Comparison of ENCODE assay signal across 19 cellular contexts in the genomic region with DNA sequence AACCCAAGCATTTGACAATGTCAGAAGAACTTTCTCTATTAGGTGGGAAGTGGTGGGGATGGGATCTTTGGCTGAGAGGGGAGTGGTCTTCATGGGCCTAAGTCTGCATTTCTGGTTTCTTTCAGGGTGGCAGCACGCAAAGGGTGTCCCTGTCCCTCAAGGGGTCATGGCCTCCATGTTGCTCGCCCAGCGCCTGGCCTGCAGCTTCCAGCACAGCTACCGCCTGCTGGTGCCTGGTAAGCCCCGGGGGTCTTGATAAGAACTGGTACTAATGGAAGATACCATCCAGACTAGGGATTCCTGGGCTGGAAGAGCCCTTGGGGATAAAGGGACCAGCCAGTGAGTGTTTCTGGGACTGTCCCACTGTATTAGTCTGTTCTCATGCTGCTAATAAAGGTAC.
DNase-seq lines count a peak whose midpoint lies in the region; ATAC-seq and TF ChIP-seq lines count a peak whose summit lies in the region.
"Had no signal": no experiment of that assay in that cellular context is flagged by ENCODE, and none has a peak within 500 bp of the region (broad histone marks: within the 10 kb centered on the region; RNA-seq: fewer than 3 reads in every experiment).

No MANE protein-coding gene starts in this region.

- H3K4me1 ChIP-seq in SK-N-SH (ENCODE audit: control insufficient read depth in 1 of 2, insufficient read depth in 2 of 2, low read depth in 1 of 2, low read length in 1 of 2) (no peaks in the 10 kb centered on the region), sigmoid colon (no peaks in the 10 kb centered on the region), upper lobe of right lung (no peaks in the 10 kb centered on the region)
- H3K4me1 ChIP-seq: A549 had no signal

- no peaks in the 10 kb centered on the region for H3F3A ChIP-seq in SK-N-SH (replicated peaks; ENCODE audit: insufficient read depth)

- no peak overlapping the region for H2AFZ ChIP-seq in SK-N-SH (ENCODE audit: low read depth)
- H2AFZ ChIP-seq: GM23338 had no signal

- 43% methylated on average over 3 of the region's 5 CpGs for WGBS in SK-N-SH (ENCODE audit: low lambda C conversion rate)
- WGBS in sigmoid colon, 2 donors = 96 to 99% methylated on average over 5 of the region's 5 CpGs
- 93 to 98% methylated on average over 5 of the region's 5 CpGs for WGBS in lower leg skin, 2 donors

- TF ChIP-seq CTCF in SK-N-SH (IDR thresholded peaks at IDR 0.05) (no peak), glutamatergic neuron (IDR thresholded peaks at IDR 0.05; ENCODE audit: partially characterized antibody, unreplicated experiment) (no peak), sigmoid colon (IDR thresholded peaks at IDR 0.05) (no peak), upper lobe of right lung (IDR thresholded peaks at IDR 0.05) (no peak), lower leg skin (IDR thresholded peaks at IDR 0.05) (no peak)

- H3K27me3 ChIP-seq in SK-N-SH (ENCODE audit: insufficient read depth) = no peaks in the 10 kb centered on the region
- no peaks in the 10 kb centered on the region for H3K27me3 ChIP-seq in sigmoid colon
- no peaks in the 10 kb centered on the region for H3K27me3 ChIP-seq in upper lobe of right lung
- H3K27me3 ChIP-seq: BLaER1 had no signal

- peak; percentile 42 for DNase-seq in SK-N-SH
- DNase-seq in glutamatergic neuron = no peak
- DNase-seq in sigmoid colon = peak; percentile 37
- peak; percentile 23 for DNase-seq in upper lobe of right lung
- no peak for DNase-seq in islet precursor cell
- no peak for DNase-seq in lower leg skin (ENCODE audit: low spot score in 2 of 2)
- DNase-seq in NCI-H82 (lab: John Stamatoyannopoulos, UW) = no peak
- DNase-seq: AML-193; CD4-positive, alpha-beta memory T cell; DMS153; DMS79; GDM1; HCEC 1CT had no signal

- H3K79me2 ChIP-seq in SK-N-SH (ENCODE audit: insufficient read depth) = no peaks in the 10 kb centered on the region

- H3K9me2 ChIP-seq in SK-N-SH = no peaks in the 10 kb centered on the region

- no peak for ATAC-seq in SK-N-SH treated with all-trans-retinoic acid at 6 μM for 48 hours
- ATAC-seq in upper lobe of right lung = no peak
- ATAC-seq: A549, GM23338 had no signal

- TF ChIP-seq RAD21 in SK-N-SH (IDR thresholded peaks at IDR 0.05; ENCODE audit: low read length) = no peak

- no peak overlapping the region for H3K9ac ChIP-seq in SK-N-SH
- H3K9ac ChIP-seq: BLaER1 had no signal

- H3K4me3 Mint-ChIP-seq in glutamatergic neuron (ENCODE audit: unreplicated experiment) = peak overlapping the region; percentile 56
- H3K4me3 Mint-ChIP-seq: CD14-positive monocyte; CD4-positive, alpha-beta memory T cell; GM23338 had no signal

- POLR2A ChIA-PET in SK-N-SH (lab: Yijun Ruan, JAX) = no interaction called here

- peak overlapping the region; percentile 95 for H3K27ac Mint-ChIP-seq in glutamatergic neuron (ENCODE audit: unreplicated experiment)
- H3K27ac Mint-ChIP-seq: CD14-positive monocyte; CD4-positive, alpha-beta memory T cell; GM23338 had no signal

- TF ChIP-seq POLR2A in sigmoid colon (IDR thresholded peaks at IDR 0.05) (no peak), lower leg skin (IDR thresholded peaks at IDR 0.05) (no peak)

- peaks cover 13% of the 10 kb centered on the region for H3K9me3 Mint-ChIP-seq in glutamatergic neuron (ENCODE audit: unreplicated experiment)

- no peaks in the 10 kb centered on the region for H3K36me3 ChIP-seq in SK-N-SH (replicated peaks in 1 of 2; ENCODE audit: control insufficient read depth in 1 of 2, insufficient read depth in 2 of 2, low read length in 1 of 2)
- H3K36me3 ChIP-seq in sigmoid colon = peaks cover 0 to 8% (median 0%) of the 10 kb centered on the region in 4 donors
- no peaks in the 10 kb centered on the region for H3K36me3 ChIP-seq in upper lobe of right lung

- H3K27me3 Mint-ChIP-seq in glutamatergic neuron (ENCODE audit: unreplicated experiment) = peaks cover 14% of the 10 kb centered on the region
- H3K27me3 Mint-ChIP-seq: CD4-positive, alpha-beta memory T cell had no signal

- H3K4me3 ChIP-seq in SK-N-SH (ENCODE audit: low read depth in 2 of 2, low read length in 1 of 2) (no peak overlapping the region), sigmoid colon (no peak overlapping the region), upper lobe of right lung (no peak overlapping the region), lower leg skin (ENCODE audit: low read depth, poor library complexity, severe bottlenecking) (no peak overlapping the region)
- H3K4me3 ChIP-seq: A549, BLaER1, GM23338 had no signal

- peaks cover 14% of the 10 kb centered on the region for H3K4me1 Mint-ChIP-seq in glutamatergic neuron (ENCODE audit: low read depth, unreplicated experiment)

- no peak overlapping the region for H3K4me2 ChIP-seq in SK-N-SH
- H3K4me2 ChIP-seq: A549, BLaER1, GM23338 had no signal

- H3K27ac ChIP-seq in SK-N-SH (ENCODE audit: low read depth in 2 of 2, low read length in 1 of 2) = no peak overlapping the region
- no peak overlapping the region for H3K27ac ChIP-seq in sigmoid colon
- no peak overlapping the region for H3K27ac ChIP-seq in upper lobe of right lung
- H3K27ac ChIP-seq: 22Rv1, A549, BLaER1 had no signal

- H3K36me3 Mint-ChIP-seq in glutamatergic neuron (ENCODE audit: unreplicated experiment) = peaks cover 18% of the 10 kb centered on the region

- H3K9me3 ChIP-seq in SK-N-SH (no peaks in the 10 kb centered on the region), sigmoid colon (no peaks in the 10 kb centered on the region), upper lobe of right lung (no peaks in the 10 kb centered on the region)
- H3K9me3 ChIP-seq: A549 had no signal

- CTCF ChIA-PET in SK-N-SH (lab: Yijun Ruan, JAX) = interaction anchor here (1.5 kb wide), 1 partner anchor 14 kb away, joined by 3 read pairs; no protein-coding TSS in a partner anchor

- intact Hi-C loops in sigmoid colon (cut with DNase I) = no loop called here
- intact Hi-C loops in upper lobe of right lung (cut with DNase I) = no loop called here
- intact Hi-C loops in lower leg skin (cut with DNase I; ENCODE audit: low total_unique reads) = no loop called here

- no peaks in the 10 kb centered on the region for H4K20me1 ChIP-seq in SK-N-SH (ENCODE audit: insufficient read depth)
- H4K20me1 ChIP-seq: BLaER1 had no signal

- TF ChIP-seq EP300 in SK-N-SH (IDR thresholded peaks at IDR 0.05; ENCODE audit: borderline replicate concordance in 1 of 2, low read depth in 1 of 2, low read length in 1 of 2) = no peak
- TF ChIP-seq EP300 in sigmoid colon (IDR thresholded peaks at IDR 0.05) = no peak

TF ChIP-seq in SK-N-SH, 30 proteins besides CTCF, POLR2A, EP300 and RAD21:
- TF ChIP-seq SIN3A (IDR thresholded peaks at IDR 0.05; ENCODE audit: borderline replicate concordance, low read depth, low read length) = no peak

TF ChIP-seq in SK-N-SH treated with all-trans-retinoic acid at 6 μM for 48 hours, 23 proteins besides CTCF, POLR2A, EP300 and RAD21:
- no peak for TF ChIP-seq ZNF70 (CRISPR knock-in tag; IDR thresholded peaks at IDR 0.05)
- no peak for TF ChIP-seq ZC3H10 (CRISPR knock-in tag; IDR thresholded peaks at IDR 0.05)
- no peak for TF ChIP-seq CSDC2 (CRISPR knock-in tag; IDR thresholded peaks at IDR 0.05)
- no peak for TF ChIP-seq TSHZ2 (CRISPR knock-in tag; IDR thresholded peaks at IDR 0.05)
- TF ChIP-seq TOX (CRISPR knock-in tag; IDR thresholded peaks at IDR 0.05; ENCODE audit: borderline replicate concordance) = no peak
- no peak for TF ChIP-seq ZFP3 (CRISPR knock-in tag; IDR thresholded peaks at IDR 0.05)
- no peak for TF ChIP-seq PATZ1 (CRISPR knock-in tag; IDR thresholded peaks at IDR 0.05; ENCODE audit: borderline replicate concordance)
- no peak for TF ChIP-seq PPARA (CRISPR knock-in tag; IDR thresholded peaks at IDR 0.05; ENCODE audit: borderline replicate concordance)
- TF ChIP-seq OSR1 (CRISPR knock-in tag; IDR thresholded peaks at IDR 0.05) = no peak
- TF ChIP-seq BACH2 (CRISPR knock-in tag; IDR thresholded peaks at IDR 0.05; ENCODE audit: borderline replicate concordance) = no peak
- no peak for TF ChIP-seq RARB (CRISPR knock-in tag; IDR thresholded peaks at IDR 0.05)
- TF ChIP-seq ZNF8 (CRISPR knock-in tag; IDR thresholded peaks at IDR 0.05) = no peak
- no peak for TF ChIP-seq GLIS3 (CRISPR knock-in tag; IDR thresholded peaks at IDR 0.05)
TF ChIP-seq in SK-N-SH treated with all-trans-retinoic acid at 6 μM for 48 hours: peak in this region for 0.

Comparison
In these comparisons a context has a peak if more than half of its experiments do, and no peak if none do; other contexts are left out.
1. DNase-seq: peak in SK-N-SH (single experiment), sigmoid colon (single experiment) and upper lobe of right lung (single experiment); none in glutamatergic neuron (single experiment), islet precursor cell (single experiment), lower leg skin (0 of 2) and NCI-H82 (single experiment).